35 cellular contexts compared by ENCODE assay signal in genomic region chr11:123426766-123427165, GRCh38. TPM values are rescaled to one million over a fixed set of nuclear protein-coding genes. Genes with fewer than 3 reads are reported as not detected.
DNase-seq lines count a peak whose midpoint lies in the region; ATAC-seq and TF ChIP-seq lines count a peak whose summit lies in the region.
"Had no signal": no experiment of that assay in that cellular context is flagged by ENCODE, and none has a peak within 500 bp of the region (broad histone marks: within the 10 kb centered on the region; RNA-seq: fewer than 3 reads in every experiment).

No MANE protein-coding gene starts in this region.

- intact Hi-C loops in MCF 10A (cut with micrococcal nuclease), result no loop called here
- intact Hi-C loops in activated CD4-positive, alpha-beta T cell treated with anti-CD3 and anti-CD28 coated beads for 36 hours (cut with DNase I, micrococcal nuclease), result no loop called here

- BruUV-seq in MCF 10A (replicated peaks; lab: Mats Ljungman, UMichigan), result no TSS peak

- POLR2A ChIA-PET in MCF 10A (lab: Yijun Ruan, JAX), result interaction anchor here (1.4 kb wide), 1 partner anchor 11 kb away, joined by 3 read pairs; no protein-coding TSS in a partner anchor
- POLR2A ChIA-PET in activated CD4-positive, alpha-beta T cell treated with anti-CD3 and anti-CD28 coated beads for 36 hours (lab: Charles Lee), result no interaction called here

- H3K4me2 ChIP-seq in BLaER1, result peak overlapping the region; percentile 22; the same call in 1 of the 2 replicates

- H3K4me1 ChIP-seq in BLaER1, result peaks cover 43% of the 10 kb centered on the region
- H3K4me1 ChIP-seq: prostate gland had no signal

- no peak for TF ChIP-seq CTCF in MCF 10A (IDR thresholded peaks at IDR 0.05; ENCODE audit: unreplicated experiment)

- no peak overlapping the region for H3K4me3 ChIP-seq in BLaER1
- H3K4me3 ChIP-seq: left ventricle myocardium inferior, prostate gland, SK-N-MC, tibial nerve had no signal

- DNase-seq in NCI-H2029 (lab: John Stamatoyannopoulos, UW) (peak; percentile 62), NCI-H69 (lab: John Stamatoyannopoulos, UW) (peak; percentile 81), myocyte (ENCODE audit: low read depth) (peak; percentile 75), MCF 10A (ENCODE audit: unreplicated experiment) (no peak)
- no peak for DNase-seq in stimulated activated CD4-positive, alpha-beta T cell treated with anti-CD3 and anti-CD28 coated beads, Interleukin-4, amount 100 ng/mL, for 24 hours
- no peak for DNase-seq in activated CD4-positive, alpha-beta T cell treated with anti-CD3 and anti-CD28 coated beads for 36 hours
- DNase-seq: ACHN; activated B cell treated with CpG ODN at 0.5 μM for 24 hours; activated CD4-positive, alpha-beta T cell treated with anti-CD3 and anti-CD28 coated beads, Interleukin-2, amount 50 U/mL, for 1 hour; activated gamma-delta T cell; activated naive CD8-positive, alpha-beta T cell treated with anti-CD3 and anti-CD28 coated beads, Interleukin-2, amount 50 U/mL, for 24 hours; activated T-cell treated with anti-CD3 and anti-CD28 coated beads, Interleukin-2, amount 50 U/mL, for 4 hours; CD8-positive, alpha-beta memory T cell; central memory CD4-positive, alpha-beta T cell; DMS53; effector memory CD8-positive, alpha-beta T cell; glutamatergic neuron; GOT3; IMR-90; islet precursor cell; left ventricle myocardium inferior; mesendoderm; MV-4-11; NCI-H1694; nucleus accumbens; stimulated activated CD4-positive, alpha-beta T cell treated with anti-CD3 and anti-CD28 coated beads, Interleukin-12 subunit alpha, Interleukin-12 subunit beta, amount 100 ng/mL, for 4 hours; stimulated activated CD4-positive, alpha-beta T cell treated with anti-CD3 and anti-CD28 coated beads, Interleukin-2, amount 100 ng/mL, for 48 hours; T-helper 1 cell had no signal

- H3K27me3 Mint-ChIP-seq in MCF 10A (ENCODE audit: insufficient read depth, unreplicated experiment), result peaks cover 56% of the 10 kb centered on the region
- H3K27me3 Mint-ChIP-seq in activated CD4-positive, alpha-beta T cell treated with anti-CD3 and anti-CD28 coated beads for 36 hours, result peaks cover 14% of the 10 kb centered on the region

- H3K9me3 ChIP-seq in BLaER1, result no peaks in the 10 kb centered on the region
- H3K9me3 ChIP-seq: left ventricle myocardium inferior, prostate gland, tibial nerve had no signal

- H3K36me3 Mint-ChIP-seq in MCF 10A (ENCODE audit: insufficient read depth, unreplicated experiment), result peaks cover 6% of the 10 kb centered on the region
- peaks cover 5% of the 10 kb centered on the region for H3K36me3 Mint-ChIP-seq in activated CD4-positive, alpha-beta T cell treated with anti-CD3 and anti-CD28 coated beads for 36 hours (ENCODE audit: low read depth)

- no peak overlapping the region for H3K27ac ChIP-seq in BLaER1
- H3K27ac ChIP-seq: left ventricle myocardium inferior, prostate gland, SK-N-MC, tibial nerve had no signal

- H3K4me1 Mint-ChIP-seq in MCF 10A (ENCODE audit: insufficient read depth, unreplicated experiment), result no peaks in the 10 kb centered on the region
- H3K4me1 Mint-ChIP-seq in activated CD4-positive, alpha-beta T cell treated with anti-CD3 and anti-CD28 coated beads for 36 hours, result peaks cover 18% of the 10 kb centered on the region

- no peak overlapping the region for H3K27ac Mint-ChIP-seq in MCF 10A (ENCODE audit: low read depth, unreplicated experiment)
- no peak overlapping the region for H3K27ac Mint-ChIP-seq in activated CD4-positive, alpha-beta T cell treated with anti-CD3 and anti-CD28 coated beads for 36 hours
- H3K27ac Mint-ChIP-seq: activated B cell treated with CpG ODN at 0.5 μM for 24 hours; activated naive CD8-positive, alpha-beta T cell treated with anti-CD3 and anti-CD28 coated beads, Interleukin-2, amount 50 U/mL, for 24 hours; B cell; effector memory CD8-positive, alpha-beta T cell had no signal

- H3K27me3 ChIP-seq in BLaER1, result no peaks in the 10 kb centered on the region

- CTCF ChIA-PET in MCF 10A (lab: Yijun Ruan, JAX), result interaction anchor here (0.6 to 1.4 kb wide), 6 partner anchors 20 to 208 kb away, joined by 3 to 4 read pairs (median 3); no protein-coding TSS in a partner anchor
- CTCF ChIA-PET in activated CD4-positive, alpha-beta T cell treated with anti-CD3 and anti-CD28 coated beads for 36 hours (lab: Charles Lee), result interaction anchor here (0.8 to 3.6 kb wide), 5 partner anchors 10 to 119 kb away, joined by 3 to 18 read pairs (median 4); no protein-coding TSS in a partner anchor

- H3K9me3 Mint-ChIP-seq in MCF 10A (ENCODE audit: unreplicated experiment), result no peaks in the 10 kb centered on the region
- H3K9me3 Mint-ChIP-seq in activated CD4-positive, alpha-beta T cell treated with anti-CD3 and anti-CD28 coated beads for 36 hours (ENCODE audit: low read depth), result no peaks in the 10 kb centered on the region
- H3K9me3 Mint-ChIP-seq: activated B cell treated with CpG ODN at 0.5 μM for 24 hours; activated naive CD8-positive, alpha-beta T cell treated with anti-CD3 and anti-CD28 coated beads, Interleukin-2, amount 50 U/mL, for 24 hours; activated T-cell treated with anti-CD3 and anti-CD28 coated beads, Interleukin-2, amount 50 U/mL, for 4 hours; CD8-positive, alpha-beta memory T cell; effector memory CD8-positive, alpha-beta T cell had no signal

- H3K4me3 Mint-ChIP-seq in MCF 10A (ENCODE audit: unreplicated experiment), result no peak overlapping the region
- no peak overlapping the region for H3K4me3 Mint-ChIP-seq in activated CD4-positive, alpha-beta T cell treated with anti-CD3 and anti-CD28 coated beads for 36 hours
- H3K4me3 Mint-ChIP-seq: activated B cell treated with CpG ODN at 0.5 μM for 24 hours; activated naive CD8-positive, alpha-beta T cell treated with anti-CD3 and anti-CD28 coated beads, Interleukin-2, amount 50 U/mL, for 24 hours; activated T-cell treated with anti-CD3 and anti-CD28 coated beads, Interleukin-2, amount 50 U/mL, for 4 hours; B cell; effector memory CD8-positive, alpha-beta T cell had no signal

- no peak overlapping the region for H3K9ac ChIP-seq in BLaER1

- H4K20me1 ChIP-seq in BLaER1, result 0 out of 2 replicates have a peak, but pooled peaks cover 2% of the 10 kb centered on the region

- no peak for ATAC-seq in GM21526 (IDR thresholded peaks at IDR 0.05; ENCODE audit: low FRiP score, unreplicated experiment)
- ATAC-seq in activated CD4-positive, alpha-beta T cell treated with anti-CD3 and anti-CD28 coated beads for 36 hours, result no peak
- ATAC-seq: activated naive CD8-positive, alpha-beta T cell treated with anti-CD3 and anti-CD28 coated beads, Interleukin-2, amount 50 U/mL, for 24 hours; activated T-cell treated with anti-CD3 and anti-CD28 coated beads, Interleukin-2, amount 50 U/mL, for 4 hours; effector memory CD8-positive, alpha-beta T cell; sciatic nerve had no signal

- no peaks in the 10 kb centered on the region for H3K36me3 ChIP-seq in BLaER1
- H3K36me3 ChIP-seq: left ventricle myocardium inferior, prostate gland, tibial nerve had no signal

RNA-seq across cellular contexts. Expression of gene GRAMD1B, which starts 3.3 kb away (rescaled TPM):
- total RNA-seq in myocyte, result 27.3 and 52.0 TPM in 2 replicates
- 8.6 TPM for polyA plus RNA-seq in myocyte (2012)
- total RNA-seq in MCF 10A (2022), result 0.26 and 0.27 TPM in 2 replicates
- 10 to 100 TPM; 38.6 to 45.7 TPM for total RNA-seq in activated CD4-positive, alpha-beta T cell treated with anti-CD3 and anti-CD28 coated beads for 36 hours

Comparison
In these comparisons a context has a peak if more than half of its experiments do, and no peak if none do; other contexts are left out.
1. DNase-seq: peak in NCI-H2029 (single experiment), NCI-H69 (single experiment) and myocyte (single experiment); none in stimulated activated CD4-positive, alpha-beta T cell treated with anti-CD3 and anti-CD28 coated beads, Interleukin-4, amount 100 ng/mL, for 24 hours (single experiment), MCF 10A (single experiment) and activated CD4-positive, alpha-beta T cell treated with anti-CD3 and anti-CD28 coated beads for 36 hours (single experiment).
2. RNA of gene GRAMD1B, which starts 3.3 kb away (total RNA-seq): 38.6 to 45.7 TPM in activated CD4-positive, alpha-beta T cell treated with anti-CD3 and anti-CD28 coated beads for 36 hours and 27.3 to 52.0 TPM in myocyte; 0.26 to 0.27 TPM in MCF 10A; every median in the first group is over 10 times any median in the second.